ENCODE assay signal across 11 cellular contexts in the genomic region with DNA sequence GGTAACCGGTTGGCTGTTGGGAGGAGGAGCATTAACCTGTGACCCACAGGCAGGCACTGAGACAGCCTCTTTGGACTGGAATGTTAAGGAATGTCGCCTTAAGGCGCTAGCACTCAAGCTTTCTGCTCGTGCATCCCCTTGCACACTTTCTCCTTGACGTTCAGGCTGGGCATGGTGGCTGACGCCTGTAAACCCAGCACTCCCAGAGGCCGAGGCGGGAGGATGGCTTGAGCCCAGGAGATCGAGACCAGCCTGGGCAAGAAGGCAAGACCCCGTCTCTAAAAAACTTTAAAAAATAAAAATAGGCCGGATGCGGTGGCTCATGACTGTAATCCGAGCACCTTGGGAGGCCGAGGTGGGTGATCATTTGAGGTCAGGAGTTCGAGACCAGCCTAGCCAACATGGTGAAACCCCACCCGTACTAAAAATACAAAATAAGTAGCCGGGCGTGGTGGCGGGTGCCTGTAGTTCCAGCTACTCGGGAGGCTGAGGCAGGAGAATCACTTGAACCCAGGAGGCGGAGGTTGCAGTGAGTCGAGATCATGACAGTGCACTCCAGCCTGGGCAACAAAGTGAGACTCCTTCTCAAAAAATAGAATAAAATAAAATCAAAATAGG. TPM values are rescaled to one million over a fixed set of nuclear protein-coding genes. Genes with fewer than 3 reads are reported as not detected.
DNase-seq lines count a peak whose midpoint lies in the region; ATAC-seq, FAIRE-seq and TF ChIP-seq lines count a peak whose summit lies in the region.
"Had no signal": no experiment of that assay in that cellular context is flagged by ENCODE, and none has a peak within 500 bp of the region (broad histone marks: within the 10 kb centered on the region; RNA-seq: fewer than 3 reads in every experiment).

No MANE protein-coding gene starts in this region.

- H3K9me3 ChIP-seq in HepG2 (ENCODE audit: low read length) (no peaks in the 10 kb centered on the region), vagina (no peaks in the 10 kb centered on the region)

- POLR2A ChIA-PET in HepG2 (lab: Yijun Ruan, JAX): interaction anchor here (0.8 to 7.5 kb wide), 9 partner anchors 10 to 113 kb away, joined by 3 to 205 read pairs (median 20); a partner anchor contains a TSS

- in situ Hi-C loops in astrocyte of the cerebellum (cut with HindIII; ENCODE audit: low sequenced_read_pairs): no loop called here
- in situ Hi-C loops in HepG2 (cut with HindIII; ENCODE audit: extremely low pct_ligation_motif_present, low pct_unique_long_range_greater_than_20kb): no loop called here

- H3K27me3 Mint-ChIP-seq in natural killer cell (ENCODE audit: low read depth in 2 of 2): no peaks in the 10 kb centered on the region
- H3K27me3 Mint-ChIP-seq in natural killer cell treated with Interleukin-12 subunit alpha and Interleukin-12 subunit beta and Interleukin-15 and Interleukin-18, amount 100 ng/mL, for 72 hours: no peaks in the 10 kb centered on the region

- no peaks in the 10 kb centered on the region; a peak in 1 of 5 replicates for H3K27me3 ChIP-seq in HepG2 (ENCODE audit: control insufficient read depth in 1 of 2, insufficient read depth in 2 of 2, low read length in 2 of 2)
- H3K27me3 ChIP-seq in vagina: no peaks in the 10 kb centered on the region

- H3K27ac ChIP-seq in HepG2 (ENCODE audit: extremely low read length, insufficient read depth, low read length): peak overlapping the region; percentile 89
- no peak overlapping the region for H3K27ac ChIP-seq in vagina

- CTCF ChIA-PET in HepG2 (lab: Yijun Ruan, JAX; ENCODE audit: low intra/inter-chr PET ratio, low total read pairs): no interaction called here

- no peak for FAIRE-seq in HepG2 (lab: Jason Lieb, UNC)

- TF ChIP-seq POLR2A in HepG2 (IDR thresholded peaks at IDR 0.05; ENCODE audit: insufficient read depth in 1 of 2, low read depth in 2 of 2, low read length in 2 of 2): no peak
- no peak for TF ChIP-seq POLR2A in vagina (IDR thresholded peaks at IDR 0.05)

- WGBS in HepG2 (ENCODE audit: low lambda C conversion rate): 84% methylated on average over 22 of the region's 22 CpGs

- H3K9me3 Mint-ChIP-seq in natural killer cell: no peaks in the 10 kb centered on the region
- H3K9me3 Mint-ChIP-seq in natural killer cell treated with Interleukin-12 subunit alpha and Interleukin-12 subunit beta and Interleukin-15 and Interleukin-18, amount 100 ng/mL, for 72 hours: no peaks in the 10 kb centered on the region
- H3K9me3 Mint-ChIP-seq: CD14-positive monocyte had no signal

- H3K4me3 ChIP-seq in astrocyte of the cerebellum (ENCODE audit: low read depth, low read length): peak overlapping the region; percentile 95
- peak overlapping the region; percentile 69 to 94 (median 76); a peak in 5 of 6 replicates for H3K4me3 ChIP-seq in HepG2 (replicated peaks in 1 of 3; ENCODE audit: insufficient read depth in 1 of 3, low read depth in 2 of 3, low read length in 3 of 3)
- H3K4me3 ChIP-seq in vagina: peak overlapping the region; percentile 91 to 97

- H3K36me3 Mint-ChIP-seq in natural killer cell: no peaks in the 10 kb centered on the region
- H3K36me3 Mint-ChIP-seq in natural killer cell treated with Interleukin-12 subunit alpha and Interleukin-12 subunit beta and Interleukin-15 and Interleukin-18, amount 100 ng/mL, for 72 hours: peaks cover 5% of the 10 kb centered on the region

- H3K27ac Mint-ChIP-seq in natural killer cell: no peak overlapping the region
- no peak overlapping the region for H3K27ac Mint-ChIP-seq in natural killer cell treated with Interleukin-12 subunit alpha and Interleukin-12 subunit beta and Interleukin-15 and Interleukin-18, amount 100 ng/mL, for 72 hours

- no peak for ATAC-seq in natural killer cell
- no peak for ATAC-seq in natural killer cell treated with Interleukin-12 subunit alpha and Interleukin-12 subunit beta and Interleukin-15 and Interleukin-18, amount 100 ng/mL, for 72 hours
- no peak for ATAC-seq in HepG2
- no peak for ATAC-seq in HG02588 (IDR thresholded peaks at IDR 0.05; ENCODE audit: unreplicated experiment)
- no peak for ATAC-seq in GM19452 (IDR thresholded peaks at IDR 0.05; ENCODE audit: unreplicated experiment)

- intact Hi-C loops in natural killer cell (cut with micrococcal nuclease): loop anchor here (10.0 kb wide), 1 partner anchor 131 kb away; a partner anchor contains a TSS
- intact Hi-C loops in HepG2 (cut with micrococcal nuclease; ENCODE audit: unreplicated experiment): loop anchor here (1.0 to 5.0 kb wide), 3 partner anchors 9 to 37 kb away; no protein-coding TSS in a partner anchor
- intact Hi-C loops in vagina (cut with DNase I): no loop called here

- no TSS peak for BruUV-seq in HepG2 (replicated peaks; lab: Mats Ljungman, UMichigan)

- peaks cover 94% of the 10 kb centered on the region for H3K79me2 ChIP-seq in HepG2 (ENCODE audit: insufficient read depth, low read length)

- DNase-seq in natural killer cell (no peak), astrocyte of the cerebellum (ENCODE audit: low read depth) (no peak), HepG2 (ENCODE audit: low spot score) (no peak), vagina (ENCODE audit: extremely low spot score in 2 of 2) (no peak), NCI-H69 (lab: John Stamatoyannopoulos, UW) (no peak)
- DNase-seq in natural killer cell treated with Interleukin-12 subunit alpha and Interleukin-12 subunit beta and Interleukin-15 and Interleukin-18, amount 100 ng/mL, for 72 hours (ENCODE audit: low spot score): no peak
- DNase-seq: activated naive CD4-positive, alpha-beta T cell; NCI-H446 treated with DMSO at 0.1 percent for 48 hours had no signal

- no peak for TF ChIP-seq RAD21 in HepG2 (CRISPR knock-in tag; IDR thresholded peaks at IDR 0.05)

- peak overlapping the region; percentile 97 for H3K9ac ChIP-seq in HepG2 (ENCODE audit: insufficient read depth, low read depth, low read length)

- no peak for TF ChIP-seq CTCF in natural killer cell (IDR thresholded peaks at IDR 0.05)
- no peak for TF ChIP-seq CTCF in astrocyte of the cerebellum (IDR thresholded peaks at IDR 0.05; ENCODE audit: low read depth, low read length, missing control alignments)
- no peak for TF ChIP-seq CTCF in HepG2 (CRISPR knock-in tag; IDR thresholded peaks at IDR 0.05)
- TF ChIP-seq CTCF in vagina (IDR thresholded peaks at IDR 0.05): no peak

- H3K36me3 ChIP-seq in HepG2 (replicated peaks in 1 of 2; ENCODE audit: control insufficient read depth in 1 of 2, insufficient read depth in 2 of 2, low read length in 2 of 2) (peaks cover 18 to 33% of the 10 kb centered on the region in 2 experiments), vagina (no peaks in the 10 kb centered on the region)

- peaks cover 26 to 30% of the 10 kb centered on the region in 2 donors for H3K4me1 Mint-ChIP-seq in natural killer cell
- H3K4me1 Mint-ChIP-seq in natural killer cell treated with Interleukin-12 subunit alpha and Interleukin-12 subunit beta and Interleukin-15 and Interleukin-18, amount 100 ng/mL, for 72 hours (ENCODE audit: low read depth in 2 of 2): peaks cover 20 to 21% of the 10 kb centered on the region in 2 donors

- peak overlapping the region; percentile 37 for H3K4me3 Mint-ChIP-seq in natural killer cell
- no peak overlapping the region for H3K4me3 Mint-ChIP-seq in natural killer cell treated with Interleukin-12 subunit alpha and Interleukin-12 subunit beta and Interleukin-15 and Interleukin-18, amount 100 ng/mL, for 72 hours

- H3K4me1 ChIP-seq in HepG2 (ENCODE audit: insufficient read depth, low read length) (peaks cover 79% of the 10 kb centered on the region), vagina (peaks cover 63% of the 10 kb centered on the region)

- no peak for TF ChIP-seq EP300 in HepG2 (IDR thresholded peaks at IDR 0.05; ENCODE audit: low read depth in 2 of 2, low read length in 2 of 2)
- no peak for TF ChIP-seq EP300 in HepG2 (CRISPR knock-in tag; IDR thresholded peaks at IDR 0.05; ENCODE audit: borderline replicate concordance)

- peak overlapping the region; percentile 81 for H3K4me2 ChIP-seq in HepG2 (ENCODE audit: low read depth, low read length)

- H4K20me1 ChIP-seq in HepG2 (ENCODE audit: insufficient read depth, low read length): peaks cover 62% of the 10 kb centered on the region

- no peak overlapping the region for H2AFZ ChIP-seq in HepG2 (ENCODE audit: low read length)

RNA-seq across cellular contexts. Expression of a gene that starts 1.9 kb away (rescaled TPM):
- total RNA-seq in natural killer cell (10 to 100 TPM; 45.1 to 60.1 (median 53.1) TPM), HepG2 (2016; rRNA removed; fragmentation: Illumina TruSeq; extraction: Trizol) (59.8 and 74.4 TPM in 2 replicates), vagina (30.2 TPM)
- total RNA-seq in natural killer cell treated with Interleukin-12 subunit alpha and Interleukin-12 subunit beta and Interleukin-15 and Interleukin-18, amount 100 ng/mL, for 72 hours: 10 to 100 TPM; 34.9 to 35.5 TPM
- total RNA-seq in HepG2 (2016; cell fraction: cytosol; rRNA removed; fragmentation: Illumina TruSeq; extraction: Trizol; ENCODE audit: low read depth): 17.8 and 18.7 TPM in 2 replicates
- total RNA-seq in HepG2 (2016; cell fraction: insoluble cytoplasmic fraction; rRNA removed; fragmentation: Illumina TruSeq; extraction: Trizol): 60.3 and 68.0 TPM in 2 replicates
- total RNA-seq in HepG2 (2016; cell fraction: membrane; rRNA removed; fragmentation: Illumina TruSeq; extraction: Trizol): 45.9 and 46.6 TPM in 2 replicates
- total RNA-seq in HepG2 (2016; cell fraction: nucleus; rRNA removed; fragmentation: Illumina TruSeq; extraction: Trizol): 35.6 and 42.8 TPM in 2 replicates
- polyA plus RNA-seq in HepG2 (2011; rRNA removed): 39.0 and 39.6 TPM in 2 replicates
- 39.6 and 40.7 TPM in 2 replicates for polyA plus RNA-seq in HepG2 (2011; cell fraction: cytosol; rRNA removed)
- 23.9 and 26.9 TPM in 2 replicates for polyA plus RNA-seq in HepG2 (2011; cell fraction: nucleus; rRNA removed)
- polyA plus RNA-seq in HepG2 (2012): 36.8 and 46.0 TPM in 2 replicates
- 14.5 and 16.6 TPM in 2 replicates for polyA plus RNA-seq in HepG2 (2016; cell fraction: cytosol; fragmentation: Illumina TruSeq; extraction: Trizol; ENCODE audit: low read depth)
- 66.0 and 70.4 TPM in 2 replicates for polyA plus RNA-seq in HepG2 (2016; cell fraction: insoluble cytoplasmic fraction; fragmentation: Illumina TruSeq; extraction: Trizol; ENCODE audit: low read depth)
- 31.6 and 32.0 TPM in 2 replicates for polyA plus RNA-seq in HepG2 (2016; cell fraction: membrane; fragmentation: Illumina TruSeq; extraction: Trizol; ENCODE audit: low read depth)
- 58.8 and 62.9 TPM in 2 replicates for polyA plus RNA-seq in HepG2 (2016; cell fraction: nucleus; fragmentation: Illumina TruSeq; extraction: Trizol; ENCODE audit: insufficient read depth, low read depth)
- 30.6 and 61.9 TPM in 2 replicates for polyA minus RNA-seq in HepG2 (2011; rRNA and poly(A)+ RNA removed; ENCODE audit: low replicate concordance)
- polyA minus RNA-seq in HepG2 (2011; cell fraction: cytosol; rRNA and poly(A)+ RNA removed): 28.5 and 31.3 TPM in 2 replicates
- 27.2 and 34.4 TPM in 2 replicates for polyA minus RNA-seq in HepG2 (2011; cell fraction: nucleus; rRNA and poly(A)+ RNA removed)

RNA-seq across cellular contexts. Expression of a gene that starts 9.8 kb away (rescaled TPM):
- total RNA-seq in natural killer cell (100 to 1,000 TPM in 1 of 3 donors, 10 to 100 TPM in 2; 79.5 to 116 (median 83.4) TPM), HepG2 (2016; rRNA removed; fragmentation: Illumina TruSeq; extraction: Trizol) (75.1 and 77.0 TPM in 2 replicates), vagina (58.7 TPM)
- 10 to 100 TPM; 57.6 to 81.1 TPM for total RNA-seq in natural killer cell treated with Interleukin-12 subunit alpha and Interleukin-12 subunit beta and Interleukin-15 and Interleukin-18, amount 100 ng/mL, for 72 hours
- total RNA-seq in HepG2 (2016; cell fraction: cytosol; rRNA removed; fragmentation: Illumina TruSeq; extraction: Trizol; ENCODE audit: low read depth): 14.5 and 17.3 TPM in 2 replicates
- total RNA-seq in HepG2 (2016; cell fraction: insoluble cytoplasmic fraction; rRNA removed; fragmentation: Illumina TruSeq; extraction: Trizol): 71.7 and 75.6 TPM in 2 replicates
- total RNA-seq in HepG2 (2016; cell fraction: membrane; rRNA removed; fragmentation: Illumina TruSeq; extraction: Trizol): 32.1 and 34.1 TPM in 2 replicates
- total RNA-seq in HepG2 (2016; cell fraction: nucleus; rRNA removed; fragmentation: Illumina TruSeq; extraction: Trizol): 86.6 and 98.5 TPM in 2 replicates
- 72.6 and 75.0 TPM in 2 replicates for polyA plus RNA-seq in HepG2 (2011; rRNA removed)
- polyA plus RNA-seq in HepG2 (2011; cell fraction: cytosol; rRNA removed): 53.2 and 57.1 TPM in 2 replicates
- 292 and 297 TPM in 2 replicates for polyA plus RNA-seq in HepG2 (2011; cell fraction: nucleus; rRNA removed)
- polyA plus RNA-seq in HepG2 (2012): 67.9 and 74.0 TPM in 2 replicates
- polyA plus RNA-seq in HepG2 (2016; cell fraction: cytosol; fragmentation: Illumina TruSeq; extraction: Trizol; ENCODE audit: low read depth): 3.0 TPM in 2 replicates
- 61.5 and 65.9 TPM in 2 replicates for polyA plus RNA-seq in HepG2 (2016; cell fraction: insoluble cytoplasmic fraction; fragmentation: Illumina TruSeq; extraction: Trizol; ENCODE audit: low read depth)
- polyA plus RNA-seq in HepG2 (2016; cell fraction: membrane; fragmentation: Illumina TruSeq; extraction: Trizol; ENCODE audit: low read depth): 10.9 and 11.6 TPM in 2 replicates
- 130 and 135 TPM in 2 replicates for polyA plus RNA-seq in HepG2 (2016; cell fraction: nucleus; fragmentation: Illumina TruSeq; extraction: Trizol; ENCODE audit: insufficient read depth, low read depth)
- 33.0 and 89.8 TPM in 2 replicates for polyA minus RNA-seq in HepG2 (2011; rRNA and poly(A)+ RNA removed; ENCODE audit: low replicate concordance)
- polyA minus RNA-seq in HepG2 (2011; cell fraction: cytosol; rRNA and poly(A)+ RNA removed): 30.7 and 35.0 TPM in 2 replicates
- 139 and 144 TPM in 2 replicates for polyA minus RNA-seq in HepG2 (2011; cell fraction: nucleus; rRNA and poly(A)+ RNA removed)

RNA-seq across cellular contexts. Expression of a gene that starts 16.4 kb away (rescaled TPM):
- 10 to 100 TPM; 22.3 to 24.0 (median 23.8) TPM for total RNA-seq in natural killer cell
- 100 to 1,000 TPM in 1 of 2 donors, 10 to 100 TPM in 1; 34.9 to 100 TPM for total RNA-seq in natural killer cell treated with Interleukin-12 subunit alpha and Interleukin-12 subunit beta and Interleukin-15 and Interleukin-18, amount 100 ng/mL, for 72 hours
- total RNA-seq in HepG2 (2016; rRNA removed; fragmentation: Illumina TruSeq; extraction: Trizol): 33.6 and 110 TPM in 2 replicates
- total RNA-seq in HepG2 (2016; cell fraction: cytosol; rRNA removed; fragmentation: Illumina TruSeq; extraction: Trizol; ENCODE audit: low read depth): 27.1 and 27.6 TPM in 2 replicates
- 25.3 and 116 TPM in 2 replicates for total RNA-seq in HepG2 (2016; cell fraction: insoluble cytoplasmic fraction; rRNA removed; fragmentation: Illumina TruSeq; extraction: Trizol)
- 36.6 and 38.0 TPM in 2 replicates for total RNA-seq in HepG2 (2016; cell fraction: membrane; rRNA removed; fragmentation: Illumina TruSeq; extraction: Trizol)
- 145 and 168 TPM in 2 replicates for total RNA-seq in HepG2 (2016; cell fraction: nucleus; rRNA removed; fragmentation: Illumina TruSeq; extraction: Trizol)
- polyA plus RNA-seq in HepG2 (2011; rRNA removed): 191 and 280 TPM in 2 replicates
- polyA plus RNA-seq in HepG2 (2011; cell fraction: cytosol; rRNA removed): 57.2 and 94.5 TPM in 2 replicates
- 3,698 and 4,960 TPM in 2 replicates for polyA plus RNA-seq in HepG2 (2011; cell fraction: nucleus; rRNA removed)
- polyA plus RNA-seq in HepG2 (2012): 173 and 220 TPM in 2 replicates
- 16.5 and 18.1 TPM in 2 replicates for polyA plus RNA-seq in HepG2 (2016; cell fraction: cytosol; fragmentation: Illumina TruSeq; extraction: Trizol; ENCODE audit: low read depth)
- polyA plus RNA-seq in HepG2 (2016; cell fraction: insoluble cytoplasmic fraction; fragmentation: Illumina TruSeq; extraction: Trizol; ENCODE audit: low read depth): 36.5 and 42.6 TPM in 2 replicates
- polyA plus RNA-seq in HepG2 (2016; cell fraction: membrane; fragmentation: Illumina TruSeq; extraction: Trizol; ENCODE audit: low read depth): 30.7 and 32.6 TPM in 2 replicates
- 553 and 603 TPM in 2 replicates for polyA plus RNA-seq in HepG2 (2016; cell fraction: nucleus; fragmentation: Illumina TruSeq; extraction: Trizol; ENCODE audit: insufficient read depth, low read depth)
- polyA minus RNA-seq in HepG2 (2011; rRNA and poly(A)+ RNA removed; ENCODE audit: low replicate concordance): 0.07 and 195 TPM in 2 replicates
- polyA minus RNA-seq in HepG2 (2011; cell fraction: cytosol; rRNA and poly(A)+ RNA removed): 33.4 and 43.3 TPM in 2 replicates
- polyA minus RNA-seq in HepG2 (2011; cell fraction: nucleus; rRNA and poly(A)+ RNA removed): 176 and 196 TPM in 2 replicates
- total RNA-seq in vagina: 2.5 TPM
